8 cellular contexts compared by ENCODE assay signal in genomic region chr19:12695514-12695913, GRCh38. TPM values are rescaled to one million over a fixed set of nuclear protein-coding genes. Genes with fewer than 3 reads are reported as not detected.
DNase-seq lines count a peak whose midpoint lies in the region; ATAC-seq, FAIRE-seq and TF ChIP-seq lines count a peak whose summit lies in the region.

No MANE protein-coding gene starts in this region.

- TF ChIP-seq CTCF in suprapubic skin (IDR thresholded peaks at IDR 0.05) (no peak), D721Med (IDR thresholded peaks at IDR 0.05; ENCODE audit: insufficient read depth, missing control alignments) (no peak)

- TF ChIP-seq POLR2A in suprapubic skin (IDR thresholded peaks at IDR 0.05) = no peak

- peaks cover 21% of the 10 kb centered on the region for H3K36me3 ChIP-seq in suprapubic skin

- H3K4me3 Mint-ChIP-seq in activated CD4-positive, alpha-beta T cell treated with anti-CD3 and anti-CD28 coated beads, Interleukin-2, amount 10 ng/mL, durations not matched to agents 7 days and 5 days = peak overlapping the region; percentile 92
- peak overlapping the region; percentile 89 for H3K4me3 Mint-ChIP-seq in activated CD8-positive, alpha-beta T cell treated with anti-CD3 and anti-CD28 coated beads, Interleukin-2, amount 10 ng/mL, durations not matched to agents 7 days and 5 days
- H3K4me3 Mint-ChIP-seq in immature natural killer cell = peak overlapping the region; percentile 67 to 94 (median 75)

- peaks cover 7% of the 10 kb centered on the region for H3K36me3 Mint-ChIP-seq in activated CD4-positive, alpha-beta T cell treated with anti-CD3 and anti-CD28 coated beads, Interleukin-2, amount 10 ng/mL, durations not matched to agents 7 days and 5 days (ENCODE audit: low read depth)
- H3K36me3 Mint-ChIP-seq in activated CD8-positive, alpha-beta T cell treated with anti-CD3 and anti-CD28 coated beads, Interleukin-2, amount 10 ng/mL, durations not matched to agents 7 days and 5 days (ENCODE audit: low read depth) = peaks cover 14% of the 10 kb centered on the region
- peaks cover 0 to 3% (median 0%) of the 10 kb centered on the region in 3 donors for H3K36me3 Mint-ChIP-seq in immature natural killer cell

- no peaks in the 10 kb centered on the region for H3K9me3 ChIP-seq in suprapubic skin

- H3K27ac Mint-ChIP-seq in activated CD4-positive, alpha-beta T cell treated with anti-CD3 and anti-CD28 coated beads, Interleukin-2, amount 10 ng/mL, durations not matched to agents 7 days and 5 days = no peak overlapping the region
- H3K27ac Mint-ChIP-seq in activated CD8-positive, alpha-beta T cell treated with anti-CD3 and anti-CD28 coated beads, Interleukin-2, amount 10 ng/mL, durations not matched to agents 7 days and 5 days = peak overlapping the region; percentile 81
- H3K27ac Mint-ChIP-seq in immature natural killer cell = peak overlapping the region in 1 of 6 donors; percentile 67

- TF ChIP-seq EP300 in suprapubic skin (IDR thresholded peaks at IDR 0.05) = no peak

- CTCF ChIA-PET in activated CD4-positive, alpha-beta T cell treated with anti-CD3 and anti-CD28 coated beads, Interleukin-2, amount 10 ng/mL, durations not matched to agents 7 days and 5 days (lab: Charles Lee) = interaction anchor here (2.4 kb wide), 1 partner anchor 9 kb away, joined by 7 read pairs; no protein-coding TSS in a partner anchor
- CTCF ChIA-PET in activated CD8-positive, alpha-beta T cell treated with anti-CD3 and anti-CD28 coated beads, Interleukin-2, amount 10 ng/mL, durations not matched to agents 7 days and 5 days (lab: Charles Lee) = interaction anchor here (0.7 to 2.4 kb wide), 3 partner anchors 19 to 24 kb away, joined by 3 to 13 read pairs (median 4); no protein-coding TSS in a partner anchor

- no peak for ATAC-seq in activated CD8-positive, alpha-beta T cell treated with anti-CD3 and anti-CD28 coated beads, Interleukin-2, amount 10 ng/mL, durations not matched to agents 7 days and 5 days
- ATAC-seq in esophagus mucosa = no peak

- H3K27ac ChIP-seq in suprapubic skin = no peak overlapping the region

- FAIRE-seq in D721Med (lab: Jason Lieb, UNC) = no peak

- peaks cover 24% of the 10 kb centered on the region for H3K4me1 Mint-ChIP-seq in activated CD4-positive, alpha-beta T cell treated with anti-CD3 and anti-CD28 coated beads, Interleukin-2, amount 10 ng/mL, durations not matched to agents 7 days and 5 days
- H3K4me1 Mint-ChIP-seq in activated CD8-positive, alpha-beta T cell treated with anti-CD3 and anti-CD28 coated beads, Interleukin-2, amount 10 ng/mL, durations not matched to agents 7 days and 5 days (ENCODE audit: low read depth) = peaks cover 26% of the 10 kb centered on the region
- H3K4me1 Mint-ChIP-seq in immature natural killer cell = peaks cover 11 to 14% of the 10 kb centered on the region in 2 donors

- 67% methylated on average over 1 of the region's 1 CpG for WGBS in suprapubic skin

- H3K4me3 ChIP-seq in suprapubic skin = peak overlapping the region; percentile 81

- peaks cover 22% of the 10 kb centered on the region for H3K4me1 ChIP-seq in suprapubic skin

- DNase-seq in activated CD4-positive, alpha-beta T cell treated with anti-CD3 and anti-CD28 coated beads, Interleukin-2, amount 10 ng/mL, durations not matched to agents 7 days and 5 days = no peak
- no peak for DNase-seq in activated CD4-positive, alpha-beta T cell treated with anti-CD3 and anti-CD28 coated beads for 1 hour
- DNase-seq in activated CD8-positive, alpha-beta T cell treated with anti-CD3 and anti-CD28 coated beads, Interleukin-2, amount 10 ng/mL, durations not matched to agents 7 days and 5 days = no peak
- no peak for DNase-seq in immature natural killer cell
- DNase-seq in suprapubic skin (ENCODE audit: low spot score in 2 of 2) = no peak
- DNase-seq in COLO829 (ENCODE audit: low spot score) = no peak
- DNase-seq in D721Med (ENCODE audit: insufficient read length, low spot score) = no peak

- H3K9me3 Mint-ChIP-seq in activated CD4-positive, alpha-beta T cell treated with anti-CD3 and anti-CD28 coated beads, Interleukin-2, amount 10 ng/mL, durations not matched to agents 7 days and 5 days = no peaks in the 10 kb centered on the region
- H3K9me3 Mint-ChIP-seq in activated CD8-positive, alpha-beta T cell treated with anti-CD3 and anti-CD28 coated beads, Interleukin-2, amount 10 ng/mL, durations not matched to agents 7 days and 5 days (ENCODE audit: insufficient read depth) = no peaks in the 10 kb centered on the region
- H3K9me3 Mint-ChIP-seq in immature natural killer cell = no peaks in the 10 kb centered on the region

- POLR2A ChIA-PET in activated CD4-positive, alpha-beta T cell treated with anti-CD3 and anti-CD28 coated beads, Interleukin-2, amount 10 ng/mL, durations not matched to agents 7 days and 5 days (lab: Charles Lee) = no interaction called here
- POLR2A ChIA-PET in activated CD8-positive, alpha-beta T cell treated with anti-CD3 and anti-CD28 coated beads, Interleukin-2, amount 10 ng/mL, durations not matched to agents 7 days and 5 days (lab: Charles Lee) = interaction anchor here (0.5 to 2.6 kb wide), 6 partner anchors 9 to 243 kb away, joined by 3 to 18 read pairs (median 4); partner anchors contain the start of genes CALR, DHPS and TRIR

- no peaks in the 10 kb centered on the region for H3K27me3 ChIP-seq in suprapubic skin

- H3K27me3 Mint-ChIP-seq in activated CD4-positive, alpha-beta T cell treated with anti-CD3 and anti-CD28 coated beads, Interleukin-2, amount 10 ng/mL, durations not matched to agents 7 days and 5 days = no peaks in the 10 kb centered on the region
- H3K27me3 Mint-ChIP-seq in activated CD8-positive, alpha-beta T cell treated with anti-CD3 and anti-CD28 coated beads, Interleukin-2, amount 10 ng/mL, durations not matched to agents 7 days and 5 days (ENCODE audit: low read depth) = no peaks in the 10 kb centered on the region
- peaks cover 3 to 8% (median 6%) of the 10 kb centered on the region in 3 donors for H3K27me3 Mint-ChIP-seq in immature natural killer cell (ENCODE audit: low read depth in 3 of 3)

RNA-seq across cellular contexts. Expression of gene FBXW9, which starts 0.9 kb away (rescaled TPM):
- 1 to 10 TPM; 5.3 to 5.9 TPM for total RNA-seq in activated CD4-positive, alpha-beta T cell treated with anti-CD3 and anti-CD28 coated beads, Interleukin-2, amount 10 ng/mL, durations not matched to agents 7 days and 5 days
- 1 to 10 TPM; 6.0 to 6.1 TPM for total RNA-seq in activated CD8-positive, alpha-beta T cell treated with anti-CD3 and anti-CD28 coated beads, Interleukin-2, amount 10 ng/mL, durations not matched to agents 7 days and 5 days
- 1 to 10 TPM; 6.4 to 8.2 (median 8.0) TPM for polyA plus RNA-seq in immature natural killer cell
- total RNA-seq in suprapubic skin (10 to 100 TPM in 3 of 4 donors, 1 to 10 TPM in 1; 9.7 to 13.7 (median 12.3) TPM), esophagus mucosa (11.1 TPM)

RNA-seq across cellular contexts. Expression of gene GNG14, which starts 7.7 kb away (rescaled TPM):
- total RNA-seq in activated CD4-positive, alpha-beta T cell treated with anti-CD3 and anti-CD28 coated beads, Interleukin-2, amount 10 ng/mL, durations not matched to agents 7 days and 5 days = not detected
- total RNA-seq in activated CD8-positive, alpha-beta T cell treated with anti-CD3 and anti-CD28 coated beads, Interleukin-2, amount 10 ng/mL, durations not matched to agents 7 days and 5 days = not detected
- polyA plus RNA-seq in immature natural killer cell = not detected
- total RNA-seq in suprapubic skin (not detected), esophagus mucosa (not detected)

RNA-seq across cellular contexts. Expression of gene DHPS, which starts 13.8 kb away (rescaled TPM):
- total RNA-seq in activated CD4-positive, alpha-beta T cell treated with anti-CD3 and anti-CD28 coated beads, Interleukin-2, amount 10 ng/mL, durations not matched to agents 7 days and 5 days = 100 to 1,000 TPM in 1 of 2 experiments, 10 to 100 TPM in 1; 89.9 to 102 TPM
- 100 to 1,000 TPM; 109 to 121 TPM for total RNA-seq in activated CD8-positive, alpha-beta T cell treated with anti-CD3 and anti-CD28 coated beads, Interleukin-2, amount 10 ng/mL, durations not matched to agents 7 days and 5 days
- 10 to 100 TPM; 70.8 to 76.0 (median 74.4) TPM for polyA plus RNA-seq in immature natural killer cell
- 100 to 1,000 TPM; 108 to 265 (median 136) TPM for total RNA-seq in suprapubic skin
- total RNA-seq in esophagus mucosa = 34.1 TPM

RNA-seq across cellular contexts. Expression of gene TNPO2, which starts 28.2 kb away (rescaled TPM):
- 10 to 100 TPM; 80.5 to 90.7 TPM for total RNA-seq in activated CD4-positive, alpha-beta T cell treated with anti-CD3 and anti-CD28 coated beads, Interleukin-2, amount 10 ng/mL, durations not matched to agents 7 days and 5 days
- 10 to 100 TPM; 84.3 to 93.1 TPM for total RNA-seq in activated CD8-positive, alpha-beta T cell treated with anti-CD3 and anti-CD28 coated beads, Interleukin-2, amount 10 ng/mL, durations not matched to agents 7 days and 5 days
- 1 to 10 TPM in 1 of 3 donors, under 1 TPM in 2; 0.46 to 4.0 (median 0.98) TPM for polyA plus RNA-seq in immature natural killer cell
- total RNA-seq in suprapubic skin (100 to 1,000 TPM in 2 of 4 donors, 10 to 100 TPM in 2; 94.6 to 206 (median 110) TPM), esophagus mucosa (36.0 TPM)

RNA-seq across cellular contexts. Expression of gene WDR83, which starts 28.9 kb away (rescaled TPM):
- total RNA-seq in activated CD4-positive, alpha-beta T cell treated with anti-CD3 and anti-CD28 coated beads, Interleukin-2, amount 10 ng/mL, durations not matched to agents 7 days and 5 days = 10 to 100 TPM; 14.4 to 19.6 TPM
- total RNA-seq in activated CD8-positive, alpha-beta T cell treated with anti-CD3 and anti-CD28 coated beads, Interleukin-2, amount 10 ng/mL, durations not matched to agents 7 days and 5 days = 10 to 100 TPM; 16.4 to 19.4 TPM
- 10 to 100 TPM; 19.9 to 30.1 (median 23.2) TPM for polyA plus RNA-seq in immature natural killer cell
- total RNA-seq in suprapubic skin = 10 to 100 TPM in 3 of 4 donors, 1 to 10 TPM in 1; 9.8 to 21.9 (median 17.2) TPM
- 4.0 TPM for total RNA-seq in esophagus mucosa
